In genomic region chr2:13585732-13586131, GRCh38 we compare ENCODE assay signal across 25 cellular contexts.
"Had no signal": no experiment of that assay in that cellular context is flagged by ENCODE, and none has a peak within 500 bp of the region (broad histone marks: within the 10 kb centered on the region; RNA-seq: fewer than 3 reads in every experiment).

No MANE protein-coding gene starts in this region.

- H3K27me3 ChIP-seq: colonic mucosa, dorsolateral prefrontal cortex, esophagus muscularis mucosa, esophagus squamous epithelium, foreskin keratinocyte, gastrocnemius medialis, gastroesophageal sphincter, heart left ventricle, heart right ventricle had no signal

- H3K4me3 ChIP-seq: colonic mucosa, coronary artery, dorsolateral prefrontal cortex, esophagus muscularis mucosa, esophagus squamous epithelium, gastrocnemius medialis, gastroesophageal sphincter, heart left ventricle, heart right ventricle had no signal

- H3K9me3 ChIP-seq: colonic mucosa, esophagus muscularis mucosa, esophagus squamous epithelium, gastrocnemius medialis, gastroesophageal sphincter, heart left ventricle had no signal

- DNase-seq: colonic mucosa; cortex of kidney; dermis blood vessel endothelial cell; dorsolateral prefrontal cortex; effector CD4-positive, alpha-beta T cell; effector CD8-positive, alpha-beta T cell; effector memory CD4-positive, alpha-beta T cell; effector memory CD8-positive, alpha-beta T cell; endodermal cell; erythroblast; esophagus squamous epithelium; foreskin fibroblast; foreskin keratinocyte; foreskin melanocyte; gastrocnemius medialis; glutamatergic neuron; head of caudate nucleus; heart left ventricle; heart right ventricle had no signal

- H3K4me1 ChIP-seq: colonic mucosa, esophagus muscularis mucosa, esophagus squamous epithelium, foreskin keratinocyte, gastrocnemius medialis, gastroesophageal sphincter, heart left ventricle, heart right ventricle had no signal

- H3K4me1 Mint-ChIP-seq: endodermal cell had no signal

- H3K9me3 Mint-ChIP-seq: effector memory CD8-positive, alpha-beta T cell had no signal

- H3K27ac Mint-ChIP-seq: dendritic cell treated with granulocyte-macrophage colony-stimulating factor and Interleukin-4, amounts not matched to agents 40 ng/mL and 50 ng/mL, for 4 days; effector memory CD8-positive, alpha-beta T cell; endodermal cell had no signal

- H3K4me3 Mint-ChIP-seq: dendritic cell treated with granulocyte-macrophage colony-stimulating factor and Interleukin-4, amounts not matched to agents 40 ng/mL and 50 ng/mL, for 4 days; effector memory CD8-positive, alpha-beta T cell; endodermal cell had no signal

- H3K36me3 ChIP-seq: colonic mucosa, esophagus muscularis mucosa, esophagus squamous epithelium, gastrocnemius medialis, gastroesophageal sphincter, heart left ventricle, heart right ventricle had no signal

- H3K27me3 Mint-ChIP-seq: dendritic cell treated with granulocyte-macrophage colony-stimulating factor and Interleukin-4, amounts not matched to agents 40 ng/mL and 50 ng/mL, for 4 days; effector memory CD8-positive, alpha-beta T cell had no signal

- ATAC-seq: effector memory CD8-positive, alpha-beta T cell; esophagus mucosa; foreskin keratinocyte; gastrocnemius medialis; gastroesophageal sphincter; heart left ventricle; heart right ventricle had no signal

- H3K27ac ChIP-seq: colonic mucosa, coronary artery, dorsolateral prefrontal cortex, epithelial cell of prostate, esophagus muscularis mucosa, esophagus squamous epithelium, foreskin keratinocyte, gastrocnemius medialis, gastroesophageal sphincter, heart left ventricle, heart right ventricle had no signal
